ENCODE assay signal across 1 cellular context in the genomic region with DNA sequence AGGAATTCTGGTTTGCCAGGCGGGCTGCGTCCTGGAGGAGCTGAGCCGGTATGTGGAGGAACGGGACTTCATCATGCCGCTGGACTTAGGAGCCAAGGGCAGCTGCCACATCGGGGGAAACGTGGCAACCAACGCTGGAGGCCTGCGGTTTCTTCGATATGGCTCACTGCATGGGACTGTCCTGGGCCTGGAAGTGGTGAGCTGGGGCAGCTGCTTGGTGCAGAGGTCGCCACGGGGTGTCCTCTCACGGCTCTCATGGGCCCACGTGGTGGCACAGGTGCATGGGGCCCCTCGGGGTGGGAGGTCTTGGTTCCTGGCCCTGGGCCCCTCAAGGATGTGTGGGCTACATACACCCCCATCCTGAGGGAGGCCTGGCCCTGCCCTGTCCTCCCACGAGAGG.
TF ChIP-seq lines count a peak whose summit lies in the region.

No MANE protein-coding gene starts in this region.

TF ChIP-seq in K562, 482 proteins besides CTCF, POLR2A, EP300 and RAD21:
- TF ChIP-seq POLR2G (IDR thresholded peaks at IDR 0.05; ENCODE audit: low read depth, low read length) (0 out of 2 replicates have a peak, but pooled peaks have one; percentile 12), CREB5 (CRISPR knock-in tag; IDR thresholded peaks at IDR 0.05) (no peak)
